ENCODE assay signal across 22 cellular contexts in genomic region chr15:90205886-90206285, GRCh38. TPM values are rescaled to one million over a fixed set of nuclear protein-coding genes. Genes with fewer than 3 reads are reported as not detected.
A peak's percentile ranks its signal among the peaks of the same experiment; 100 is the strongest.
DNase-seq lines count a peak whose midpoint lies in the region; ATAC-seq and TF ChIP-seq lines count a peak whose summit lies in the region.
"Had no signal": no experiment of that assay in that cellular context is flagged by ENCODE, and none has a peak within 500 bp of the region (broad histone marks: within the 10 kb centered on the region; RNA-seq: fewer than 3 reads in every experiment).

No MANE protein-coding gene starts in this region.

- H3K27me3 ChIP-seq in HL-60 (ENCODE audit: insufficient read depth, poor library complexity, severe bottlenecking) (no peaks in the 10 kb centered on the region), RWPE2 (ENCODE audit: insufficient read depth, poor library complexity, severe bottlenecking) (no peaks in the 10 kb centered on the region), heart left ventricle (no peaks in the 10 kb centered on the region), GM23338 (ENCODE audit: insufficient read depth) (no peaks in the 10 kb centered on the region)
- H3K27me3 ChIP-seq: foreskin keratinocyte had no signal

- peak overlapping the region; percentile 69 for H3K4me3 Mint-ChIP-seq in neural crest cell
- H3K4me3 Mint-ChIP-seq in GM23338 = no peak overlapping the region
- H3K4me3 Mint-ChIP-seq: activated CD4-positive, alpha-beta memory T cell treated with anti-CD3 and anti-CD28 coated beads for 36 hours; activated naive CD8-positive, alpha-beta T cell treated with anti-CD3 and anti-CD28 coated beads, Interleukin-2, amount 50 U/mL, for 24 hours; activated T-cell treated with anti-CD3 and anti-CD28 coated beads, Interleukin-2, amount 50 U/mL, for 72 hours; central memory CD8-positive, alpha-beta T cell had no signal

- H3F3A ChIP-seq in GM23338 (replicated peaks; ENCODE audit: low read depth) = no peaks in the 10 kb centered on the region

- no peaks in the 10 kb centered on the region for H3K9me2 ChIP-seq in GM23338 (ENCODE audit: insufficient read depth)

- ATAC-seq in RWPE2 (ENCODE audit: low read depth) (no peak), heart left ventricle (peak in 3 of 4 donors; percentile 23 to 62 (median 32)), GM23338 (no peak), GM21360 (IDR thresholded peaks at IDR 0.05; ENCODE audit: unreplicated experiment) (no peak)
- ATAC-seq: activated naive CD8-positive, alpha-beta T cell treated with anti-CD3 and anti-CD28 coated beads, Interleukin-2, amount 50 U/mL, for 24 hours; activated T-cell treated with anti-CD3 and anti-CD28 coated beads, Interleukin-2, amount 50 U/mL, for 72 hours; foreskin keratinocyte; PC-3 had no signal

- H3K36me3 ChIP-seq in RWPE2 (ENCODE audit: low read depth) (peaks cover 93% of the 10 kb centered on the region), heart left ventricle (peaks cover 0 to 7% (median 0%) of the 10 kb centered on the region in 9 donors), GM23338 (ENCODE audit: insufficient read depth) (no peaks in the 10 kb centered on the region)
- H3K36me3 ChIP-seq: thoracic aorta had no signal

- H3K36me3 Mint-ChIP-seq in neural crest cell (ENCODE audit: low read depth) (peaks cover 3% of the 10 kb centered on the region), GM23338 (ENCODE audit: low read depth) (peaks cover 11% of the 10 kb centered on the region; the same call in 2 of the 3 replicates)

- WGBS in heart left ventricle, 4 donors = 37 to 54% (median 46%) methylated on average over 5 of the region's 5 CpGs

- H3K27ac Mint-ChIP-seq in neural crest cell (ENCODE audit: unreplicated experiment) = peak overlapping the region; percentile 6
- no peak overlapping the region for H3K27ac Mint-ChIP-seq in GM23338
- H3K27ac Mint-ChIP-seq: activated CD4-positive, alpha-beta memory T cell treated with anti-CD3 and anti-CD28 coated beads for 36 hours; activated naive CD8-positive, alpha-beta T cell treated with anti-CD3 and anti-CD28 coated beads, Interleukin-2, amount 50 U/mL, for 24 hours; activated T-cell treated with anti-CD3 and anti-CD28 coated beads, Interleukin-2, amount 50 U/mL, for 72 hours had no signal

- intact Hi-C loops in heart left ventricle (cut with DNase I) = no loop called here

- H2AFZ ChIP-seq in GM23338 = no peak overlapping the region

- H3K27ac ChIP-seq in HL-60 (replicated peaks) (no peak overlapping the region), RWPE2 (ENCODE audit: poor library complexity, severe bottlenecking) (peak overlapping the region; percentile 98), heart left ventricle (peak overlapping the region in 8 of 12 donors; percentile 8 to 61 (median 31)), GM23338 (ENCODE audit: low read depth) (no peak overlapping the region)
- H3K27ac ChIP-seq: foreskin keratinocyte, thoracic aorta had no signal

- H3K4me1 ChIP-seq in RWPE2 (ENCODE audit: insufficient read depth, poor library complexity, severe bottlenecking) (peaks cover 56% of the 10 kb centered on the region), heart left ventricle (peaks cover 3 to 67% (median 32%) of the 10 kb centered on the region in 12 donors), GM23338 (ENCODE audit: insufficient read depth) (peaks cover 5% of the 10 kb centered on the region; the same call in 1 of the 2 replicates)

- TF ChIP-seq POLR2A in heart left ventricle (IDR thresholded peaks at IDR 0.05) = no peak

- H3K4me1 Mint-ChIP-seq in neural crest cell (peaks cover 29% of the 10 kb centered on the region), GM23338 (peaks cover 14% of the 10 kb centered on the region)

- no peak for TF ChIP-seq CTCF in HL-60 (IDR thresholded peaks at IDR 0.05; ENCODE audit: insufficient read depth, low read length)
- no peak for TF ChIP-seq CTCF in RWPE2 (IDR thresholded peaks at IDR 0.05; ENCODE audit: poor library complexity, severe bottlenecking)
- TF ChIP-seq CTCF in heart left ventricle (IDR thresholded peaks at IDR 0.05) = no peak
- TF ChIP-seq CTCF in neural crest cell (conservative IDR thresholded peaks at IDR 0.05) = no peak
- TF ChIP-seq CTCF in GM23338 (conservative IDR thresholded peaks at IDR 0.05; ENCODE audit: low read depth in 2 of 2) = no peak

- H3K4me3 ChIP-seq in HL-60 (replicated peaks; ENCODE audit: insufficient read depth, low read length) (no peak overlapping the region), RWPE2 (ENCODE audit: severe bottlenecking) (no peak overlapping the region), heart left ventricle (no peak overlapping the region), GM23338 (no peak overlapping the region)
- H3K4me3 ChIP-seq: thoracic aorta had no signal

- H3K9me3 ChIP-seq in RWPE2 (ENCODE audit: severe bottlenecking) (no peaks in the 10 kb centered on the region), heart left ventricle (no peaks in the 10 kb centered on the region)
- H3K9me3 ChIP-seq: thoracic aorta had no signal

- H3K4me2 ChIP-seq in GM23338 = no peak overlapping the region

- H3K79me2 ChIP-seq in GM23338 (replicated peaks; ENCODE audit: insufficient read depth) = peaks cover 47% of the 10 kb centered on the region

- no peaks in the 10 kb centered on the region for H3K27me3 Mint-ChIP-seq in neural crest cell (ENCODE audit: low read depth)
- peaks cover 16% of the 10 kb centered on the region for H3K27me3 Mint-ChIP-seq in GM23338 (ENCODE audit: insufficient read depth, low read depth, poor library complexity)
- H3K27me3 Mint-ChIP-seq: activated CD4-positive, alpha-beta memory T cell treated with anti-CD3 and anti-CD28 coated beads for 36 hours; activated naive CD8-positive, alpha-beta T cell treated with anti-CD3 and anti-CD28 coated beads, Interleukin-2, amount 50 U/mL, for 24 hours; central memory CD8-positive, alpha-beta T cell had no signal

- H4K20me1 ChIP-seq in GM23338 (replicated peaks; ENCODE audit: insufficient read depth) = peaks cover 21% of the 10 kb centered on the region

- H3K9me3 Mint-ChIP-seq in neural crest cell (no peaks in the 10 kb centered on the region), GM23338 (no peaks in the 10 kb centered on the region)
- H3K9me3 Mint-ChIP-seq: activated CD4-positive, alpha-beta memory T cell treated with anti-CD3 and anti-CD28 coated beads for 36 hours; activated naive CD8-positive, alpha-beta T cell treated with anti-CD3 and anti-CD28 coated beads, Interleukin-2, amount 50 U/mL, for 24 hours; activated T-cell treated with anti-CD3 and anti-CD28 coated beads, Interleukin-2, amount 50 U/mL, for 72 hours; central memory CD8-positive, alpha-beta T cell had no signal

- DNase-seq in HL-60 (ENCODE audit: low read depth in 1 of 2, low spot score in 1 of 2) (peak; percentile 84 to 90), RWPE2 (ENCODE audit: low spot score) (no peak), heart left ventricle (peak in 2 of 5 donors; percentile 33 to 37), neural crest cell (ENCODE audit: low read depth, low spot score) (no peak), GM23338 (ENCODE audit: low spot score) (no peak), NCI-H69 (lab: John Stamatoyannopoulos, UW) (no peak)
- no peak for DNase-seq in stimulated activated CD4-positive, alpha-beta T cell treated with anti-CD3 and anti-CD28 coated beads, Interleukin-1b, Interleukin-23, amount 100 ng/mL, for 48 hours
- DNase-seq: activated CD4-positive, alpha-beta memory T cell treated with anti-CD3 and anti-CD28 coated beads for 36 hours; activated naive CD8-positive, alpha-beta T cell treated with anti-CD3 and anti-CD28 coated beads, Interleukin-2, amount 50 U/mL, for 24 hours; activated T-cell treated with anti-CD3 and anti-CD28 coated beads, Interleukin-2, amount 50 U/mL, for 72 hours; DMS 273 treated with DMSO at 0.1 percent for 48 hours; effector CD8-positive, alpha-beta T cell; foreskin keratinocyte; NCI-H1930; NCI-H510A treated with DMSO at 0.1 percent for 48 hours; PC-3; stimulated activated CD4-positive, alpha-beta T cell treated with anti-CD3 and anti-CD28 coated beads, Interleukin-4, amount 100 ng/mL, for 24 hours; stimulated activated CD8-positive, alpha-beta memory T cell treated with anti-CD3 and anti-CD28 coated beads, Interleukin-4, amount 100 ng/mL, for 48 hours had no signal

TF ChIP-seq in GM23338, 12 proteins besides CTCF, POLR2A, EP300 and RAD21 (continues in another document):
- no peak for TF ChIP-seq ZNF114 (CRISPR knock-in tag; IDR thresholded peaks at IDR 0.05)
- TF ChIP-seq POLR2AphosphoS5 (IDR thresholded peaks at IDR 0.05; ENCODE audit: low read depth) = no peak
- no peak for TF ChIP-seq JUNB (IDR thresholded peaks at IDR 0.05; ENCODE audit: unreplicated experiment)

RNA-seq across cellular contexts. Expression of gene SEMA4B, which starts 4.8 kb away (rescaled TPM):
- 100 to 1,000 TPM in 1 of 9 donors, 10 to 100 TPM in 8; 14.8 to 105 (median 21.0) TPM for total RNA-seq in heart left ventricle
- polyA plus RNA-seq in heart left ventricle = 10 to 100 TPM; 13.8 to 36.3 TPM
- 24.0 and 26.3 TPM in 2 replicates for total RNA-seq in neural crest cell
- 41.2 and 48.2 TPM in 2 replicates for total RNA-seq in GM23338 (2014; rRNA removed; shearing (Covaris generic))
- polyA plus RNA-seq in GM23338 (2016; fragmentation: Nextera tagmentation; extraction: Ambion mirVana) = 16.7 and 19.5 TPM in 2 replicates

RNA-seq across cellular contexts. Expression of gene CIB1, which starts 27.9 kb away (rescaled TPM):
- total RNA-seq in heart left ventricle = 100 to 1,000 TPM in 1 of 9 donors, 10 to 100 TPM in 8; 38.7 to 107 (median 80.8) TPM
- polyA plus RNA-seq in heart left ventricle = 100 to 1,000 TPM in 1 of 2 donors, 10 to 100 TPM in 1; 78.2 to 145 TPM
- 23.1 and 24.5 TPM in 2 replicates for total RNA-seq in neural crest cell
- 9.8 and 11.2 TPM in 2 replicates for total RNA-seq in GM23338 (2014; rRNA removed; shearing (Covaris generic))
- polyA plus RNA-seq in GM23338 (2016; fragmentation: Nextera tagmentation; extraction: Ambion mirVana) = 33.5 and 35.9 TPM in 2 replicates

RNA-seq across cellular contexts. Expression of gene GDPGP1, which starts 28.1 kb away (rescaled TPM):
- total RNA-seq in heart left ventricle (10 to 100 TPM in 6 of 9 donors, 1 to 10 TPM in 3; 5.9 to 18.9 (median 13.6) TPM), neural crest cell (5.8 and 7.0 TPM in 2 replicates)
- polyA plus RNA-seq in heart left ventricle (1 to 10 TPM; 4.8 to 5.4 TPM), GM23338 (2016; fragmentation: Nextera tagmentation; extraction: Ambion mirVana) (0.52 and 0.61 TPM in 2 replicates)
- 1.2 and 3.8 TPM in 2 replicates for total RNA-seq in GM23338 (2014; rRNA removed; shearing (Covaris generic))

RNA-seq across cellular contexts. Expression of gene TTLL13, which starts 43.5 kb away (rescaled TPM):
- under 1 TPM in 4 of 9 donors, not detected in 5; 0.13 to 0.35 (median 0.23) TPM for total RNA-seq in heart left ventricle
- under 1 TPM; 0.07 to 0.11 TPM for polyA plus RNA-seq in heart left ventricle
- total RNA-seq in neural crest cell = 0.19 TPM in 1 of 2 replicates, not detected in the other
- not detected in 2 replicates for total RNA-seq in GM23338 (2014; rRNA removed; shearing (Covaris generic))
- polyA plus RNA-seq in GM23338 (2016; fragmentation: Nextera tagmentation; extraction: Ambion mirVana) = not detected in 2 replicates
- total RNA-seq: foreskin keratinocyte, mesenteric fat pad, PC-3, thoracic aorta had no signal
- polyA plus RNA-seq: foreskin keratinocyte had no signal

RNA-seq across cellular contexts. Expression of gene NGRN, which starts 59.6 kb away (rescaled TPM):
- total RNA-seq in heart left ventricle (100 to 1,000 TPM in 8 of 9 donors, 10 to 100 TPM in 1; 93.2 to 149 (median 116) TPM), neural crest cell (126 and 132 TPM in 2 replicates)
- polyA plus RNA-seq in heart left ventricle (100 to 1,000 TPM; 119 to 142 TPM), GM23338 (2016; fragmentation: Nextera tagmentation; extraction: Ambion mirVana) (79.2 and 88.9 TPM in 2 replicates)
- 92.2 and 131 TPM in 2 replicates for total RNA-seq in GM23338 (2014; rRNA removed; shearing (Covaris generic))

Comparison
In these comparisons a context has a peak if more than half of its experiments do, and no peak if none do; other contexts are left out.
1. DNase-seq: peak in HL-60 (2 of 2); none in RWPE2 (single experiment), neural crest cell (single experiment), GM23338 (single experiment), NCI-H69 (single experiment) and stimulated activated CD4-positive, alpha-beta T cell treated with anti-CD3 and anti-CD28 coated beads, Interleukin-1b, Interleukin-23, amount 100 ng/mL, for 48 hours (single experiment).
2. H3K27ac ChIP-seq: peak in RWPE2 (single experiment) and heart left ventricle (8 of 12); none in HL-60 (single experiment) and GM23338 (single experiment).
3. ATAC-seq: peak in heart left ventricle (3 of 4); none in RWPE2 (single experiment), GM23338 (single experiment) and GM21360 (single experiment).